Comparison of ENCODE assay signal across 10 cellular contexts in genomic region chr3:194928831-194929594, GRCh38.
DNase-seq lines count a peak whose midpoint lies in the region; FAIRE-seq and TF ChIP-seq lines count a peak whose summit lies in the region.
"Had no signal": no experiment of that assay in that cellular context is flagged by ENCODE, and none has a peak within 500 bp of the region (broad histone marks: within the 10 kb centered on the region; RNA-seq: fewer than 3 reads in every experiment).

No MANE protein-coding gene starts in this region.

- intact Hi-C loops in activated CD4-positive, alpha-beta memory T cell treated with anti-CD3 and anti-CD28 coated beads for 36 hours (cut with micrococcal nuclease), result no loop called here
- intact Hi-C loops in tibial artery (cut with DNase I; ENCODE audit: low total_unique reads), result no loop called here

- peaks cover 23% of the 10 kb centered on the region for H3K27me3 Mint-ChIP-seq in activated CD4-positive, alpha-beta memory T cell treated with anti-CD3 and anti-CD28 coated beads for 36 hours
- peaks cover 19% of the 10 kb centered on the region for H3K27me3 Mint-ChIP-seq in activated CD4-positive, alpha-beta memory T cell treated with anti-CD3 and anti-CD28 coated beads, Interleukin-2, amount 10 ng/mL, durations not matched to agents 7 days and 5 days

- CTCF ChIA-PET in activated CD4-positive, alpha-beta memory T cell treated with anti-CD3 and anti-CD28 coated beads for 36 hours (lab: Charles Lee), result interaction anchor here (1.1 kb wide), 1 partner anchor 246 kb away, joined by 5 read pairs; no protein-coding TSS in a partner anchor
- CTCF ChIA-PET in activated CD4-positive, alpha-beta memory T cell treated with anti-CD3 and anti-CD28 coated beads, Interleukin-2, amount 10 ng/mL, durations not matched to agents 7 days and 5 days (lab: Charles Lee), result interaction anchor here (1.8 kb wide), 1 partner anchor 241 kb away, joined by 5 read pairs; no protein-coding TSS in a partner anchor

- H3K9ac ChIP-seq in liver (ENCODE audit: low read depth in 1 of 2, low read length in 2 of 2), result no peak overlapping the region

- TF ChIP-seq CTCF in coronary artery (IDR thresholded peaks at IDR 0.05) (peak; percentile 33), liver (IDR thresholded peaks at IDR 0.05; ENCODE audit: low read depth, low read length, missing input control) (peak; percentile 72), tibial artery (IDR thresholded peaks at IDR 0.05) (peak; percentile 49 to 72)

- H3K27me3 ChIP-seq in liver (ENCODE audit: control insufficient read depth in 4 of 4, insufficient read depth in 4 of 4, low read length in 3 of 4) (no peaks in the 10 kb centered on the region), tibial artery (no peaks in the 10 kb centered on the region)

- H3K4me3 ChIP-seq in coronary artery (no peak overlapping the region), liver (ENCODE audit: low read depth in 1 of 3, low read length in 3 of 3) (no peak overlapping the region), tibial artery (no peak overlapping the region)

- peaks cover 0 to 5% (median 0%) of the 10 kb centered on the region in 4 donors for H3K4me1 ChIP-seq in liver (ENCODE audit: control insufficient read depth in 4 of 4, insufficient read depth in 4 of 4, low read length in 3 of 4)
- H3K4me1 ChIP-seq in tibial artery, result peaks cover 0 to 37% (median 7%) of the 10 kb centered on the region in 4 donors

- H3K9me3 ChIP-seq in liver (ENCODE audit: control insufficient read depth in 4 of 4, low read length in 3 of 4) (no peaks in the 10 kb centered on the region), tibial artery (no peaks in the 10 kb centered on the region)

- no peaks in the 10 kb centered on the region for H3K9me3 Mint-ChIP-seq in activated CD4-positive, alpha-beta memory T cell treated with anti-CD3 and anti-CD28 coated beads for 36 hours
- H3K9me3 Mint-ChIP-seq in activated CD4-positive, alpha-beta memory T cell treated with anti-CD3 and anti-CD28 coated beads, Interleukin-2, amount 10 ng/mL, durations not matched to agents 7 days and 5 days, result no peaks in the 10 kb centered on the region

- peak; percentile 27 for DNase-seq in activated CD4-positive, alpha-beta memory T cell treated with anti-CD3 and anti-CD28 coated beads for 36 hours
- DNase-seq in activated CD4-positive, alpha-beta memory T cell treated with anti-CD3 and anti-CD28 coated beads, Interleukin-2, amount 10 ng/mL, durations not matched to agents 7 days and 5 days, result no peak
- DNase-seq in coronary artery (ENCODE audit: low spot score) (no peak), tibial artery (peak in 1 of 2 donors; percentile 28), NCI-H1105 (lab: John Stamatoyannopoulos, UW) (no peak), HTR-8/SVneo (ENCODE audit: insufficient read length, low spot score) (no peak), NCI-H128 (lab: John Stamatoyannopoulos, UW; ENCODE audit: unreplicated experiment) (no peak)
- DNase-seq: NCI-H187 had no signal

- POLR2A ChIA-PET in activated CD4-positive, alpha-beta memory T cell treated with anti-CD3 and anti-CD28 coated beads for 36 hours (lab: Charles Lee), result no interaction called here
- POLR2A ChIA-PET in activated CD4-positive, alpha-beta memory T cell treated with anti-CD3 and anti-CD28 coated beads, Interleukin-2, amount 10 ng/mL, durations not matched to agents 7 days and 5 days (lab: Charles Lee), result no interaction called here

- H3K27ac ChIP-seq in coronary artery (peak overlapping the region in 1 of 2 donors; percentile 48), liver (ENCODE audit: low read depth in 1 of 2, low read length in 2 of 2) (no peak overlapping the region), tibial artery (no peak overlapping the region)

- 71% methylated on average over 31 of the region's 31 CpGs for WGBS in liver

- H3K27ac Mint-ChIP-seq in activated CD4-positive, alpha-beta memory T cell treated with anti-CD3 and anti-CD28 coated beads for 36 hours, result no peak overlapping the region
- H3K27ac Mint-ChIP-seq in activated CD4-positive, alpha-beta memory T cell treated with anti-CD3 and anti-CD28 coated beads, Interleukin-2, amount 10 ng/mL, durations not matched to agents 7 days and 5 days, result no peak overlapping the region
- H3K27ac Mint-ChIP-seq: activated naive CD8-positive, alpha-beta T cell had no signal

- TF ChIP-seq RAD21 in liver (IDR thresholded peaks at IDR 0.05), result peak in 1 of 2 donors; percentile 70

- no peaks in the 10 kb centered on the region for H3K36me3 Mint-ChIP-seq in activated CD4-positive, alpha-beta memory T cell treated with anti-CD3 and anti-CD28 coated beads for 36 hours
- no peaks in the 10 kb centered on the region for H3K36me3 Mint-ChIP-seq in activated CD4-positive, alpha-beta memory T cell treated with anti-CD3 and anti-CD28 coated beads, Interleukin-2, amount 10 ng/mL, durations not matched to agents 7 days and 5 days (ENCODE audit: low read depth)

- H3K36me3 ChIP-seq in liver (ENCODE audit: control insufficient read depth in 4 of 4, insufficient read depth in 3 of 4, low read depth in 1 of 4, low read length in 3 of 4) (no peaks in the 10 kb centered on the region), tibial artery (no peaks in the 10 kb centered on the region)

- no peak overlapping the region for H3K4me3 Mint-ChIP-seq in activated CD4-positive, alpha-beta memory T cell treated with anti-CD3 and anti-CD28 coated beads for 36 hours
- H3K4me3 Mint-ChIP-seq in activated CD4-positive, alpha-beta memory T cell treated with anti-CD3 and anti-CD28 coated beads, Interleukin-2, amount 10 ng/mL, durations not matched to agents 7 days and 5 days, result no peak overlapping the region
- H3K4me3 Mint-ChIP-seq: activated naive CD8-positive, alpha-beta T cell had no signal

- no peaks in the 10 kb centered on the region for H3K4me1 Mint-ChIP-seq in activated CD4-positive, alpha-beta memory T cell treated with anti-CD3 and anti-CD28 coated beads for 36 hours (ENCODE audit: low read depth)
- no peaks in the 10 kb centered on the region for H3K4me1 Mint-ChIP-seq in activated CD4-positive, alpha-beta memory T cell treated with anti-CD3 and anti-CD28 coated beads, Interleukin-2, amount 10 ng/mL, durations not matched to agents 7 days and 5 days

- no peak for FAIRE-seq in HTR-8/SVneo (lab: Jason Lieb, UNC)

TF ChIP-seq in liver, 16 proteins besides CTCF, POLR2A, EP300 and RAD21:
- TF ChIP-seq FOXA2 (IDR thresholded peaks at IDR 0.05) (no peak), RXRA (IDR thresholded peaks at IDR 0.05) (peak in 1 of 2 donors; percentile 10), NR2F2 (IDR thresholded peaks at IDR 0.05) (no peak)
